ENCODE assay signal across 23 cellular contexts in the genomic region with DNA sequence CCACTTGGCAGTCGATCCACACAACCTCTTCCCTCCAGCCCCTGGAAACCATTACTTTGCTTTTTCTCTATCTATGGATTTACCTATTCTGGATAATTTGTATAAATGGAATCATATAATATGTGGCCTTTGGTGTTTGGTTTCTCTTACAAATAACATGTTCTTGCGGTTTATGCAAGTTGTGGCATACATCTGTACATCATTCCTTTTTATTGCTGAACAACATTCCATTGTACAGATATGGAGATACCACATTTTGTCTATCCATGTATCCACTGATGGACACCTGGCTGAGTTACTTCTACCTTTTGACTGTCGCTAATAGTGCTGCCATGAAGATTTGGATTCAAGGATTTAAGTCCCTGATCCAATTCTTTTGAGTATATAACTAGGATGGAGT.
"Had no signal": no experiment of that assay in that cellular context is flagged by ENCODE, and none has a peak within 500 bp of the region (broad histone marks: within the 10 kb centered on the region; RNA-seq: fewer than 3 reads in every experiment).

No MANE protein-coding gene starts in this region.

- ATAC-seq: gastrocnemius medialis; left cardiac atrium; left lung; naive thymus-derived CD8-positive, alpha-beta T cell; psoas muscle; right cardiac atrium; stimulated activated naive B cell treated with anti-CD40 and anti-IgM and Interleukin-4, amounts not matched to agents 10 μg/mL and 1 μg/mL and 100 μg/mL, for 72 hours; stimulated activated naive CD8-positive, alpha-beta T cell treated with anti-CD3 and anti-CD28 coated beads, Interleukin-15, amount 100 ng/mL, for 72 hours had no signal

- DNase-seq: colonic mucosa; dermis blood vessel endothelial cell; effector memory CD4-positive, alpha-beta T cell; gastrocnemius medialis; head of caudate nucleus; left cardiac atrium; left lung; mesendoderm; naive thymus-derived CD8-positive, alpha-beta T cell; occipital lobe; ovary; posterior cingulate gyrus; psoas muscle; right cardiac atrium; sigmoid colon; stimulated activated CD4-positive, alpha-beta T cell treated with anti-CD3 and anti-CD28 coated beads, Interleukin-2, amount 100 ng/mL, for 24 hours; stimulated activated CD4-positive, alpha-beta T cell treated with anti-CD3 and anti-CD28 coated beads, Interleukin-4, amount 100 ng/mL, for 24 hours; stimulated activated naive B cell treated with anti-CD40 and anti-IgM and Interleukin-4, amounts not matched to agents 10 μg/mL and 1 μg/mL and 100 μg/mL, for 72 hours; stimulated activated naive CD8-positive, alpha-beta T cell treated with anti-CD3 and anti-CD28 coated beads, Interleukin-15, amount 100 ng/mL, for 72 hours; transverse colon had no signal

- H3K4me3 Mint-ChIP-seq: naive thymus-derived CD8-positive, alpha-beta T cell; stimulated activated naive B cell treated with anti-CD40 and anti-IgM and Interleukin-4, amounts not matched to agents 10 μg/mL and 1 μg/mL and 100 μg/mL, for 72 hours; stimulated activated naive CD8-positive, alpha-beta T cell treated with anti-CD3 and anti-CD28 coated beads, Interleukin-15, amount 100 ng/mL, for 72 hours had no signal

- H3K27ac ChIP-seq: colonic mucosa, gastrocnemius medialis, hepatocyte, left lung, ovary, psoas muscle, sigmoid colon, suprapubic skin, transverse colon, vagina had no signal

- H3K4me1 ChIP-seq: colonic mucosa, psoas muscle, sigmoid colon had no signal

- H3K36me3 Mint-ChIP-seq: naive thymus-derived CD8-positive, alpha-beta T cell; stimulated activated naive B cell treated with anti-CD40 and anti-IgM and Interleukin-4, amounts not matched to agents 10 μg/mL and 1 μg/mL and 100 μg/mL, for 72 hours had no signal

- H3K36me3 ChIP-seq: colonic mucosa, gastrocnemius medialis, left lung, ovary, sigmoid colon, suprapubic skin, transverse colon, vagina had no signal

- H2AFZ ChIP-seq: hepatocyte had no signal

- H3K9me3 ChIP-seq: colonic mucosa, gastrocnemius medialis, left lung, ovary, psoas muscle, sigmoid colon, suprapubic skin, transverse colon, vagina had no signal

- H3K4me2 ChIP-seq: hepatocyte had no signal

- H3K27me3 ChIP-seq: colonic mucosa, gastrocnemius medialis, hepatocyte, left lung, ovary, sigmoid colon, suprapubic skin, transverse colon, vagina had no signal

- H3K4me3 ChIP-seq: colonic mucosa, gastrocnemius medialis, hepatocyte, left lung, ovary, psoas muscle, sigmoid colon, suprapubic skin, transverse colon, vagina had no signal

- H3K27me3 Mint-ChIP-seq: stimulated activated naive B cell treated with anti-CD40 and anti-IgM and Interleukin-4, amounts not matched to agents 10 μg/mL and 1 μg/mL and 100 μg/mL, for 72 hours; stimulated activated naive CD8-positive, alpha-beta T cell treated with anti-CD3 and anti-CD28 coated beads, Interleukin-15, amount 100 ng/mL, for 72 hours had no signal

- H3K27ac Mint-ChIP-seq: naive thymus-derived CD8-positive, alpha-beta T cell; stimulated activated naive B cell treated with anti-CD40 and anti-IgM and Interleukin-4, amounts not matched to agents 10 μg/mL and 1 μg/mL and 100 μg/mL, for 72 hours had no signal
